ENCODE assay signal across 16 cellular contexts in genomic region chr7:6409091-6409490, GRCh38.
"Had no signal": no experiment of that assay in that cellular context is flagged by ENCODE, and none has a peak within 500 bp of the region (broad histone marks: within the 10 kb centered on the region; RNA-seq: fewer than 3 reads in every experiment).

No MANE protein-coding gene starts in this region.

- H3K4me1 Mint-ChIP-seq: neural progenitor cell had no signal

- H3K27ac ChIP-seq: heart right ventricle, neural progenitor cell, VCaP had no signal

- H3K9ac ChIP-seq: neural progenitor cell had no signal

- ATAC-seq: activated CD8-positive, alpha-beta T cell treated with anti-CD3 and anti-CD28 coated beads, Interleukin-2, amount 10 ng/mL, durations not matched to agents 7 days and 5 days; effector memory CD8-positive, alpha-beta T cell; gastrocnemius medialis had no signal

- H3K36me3 ChIP-seq: neural progenitor cell had no signal

- H3K27ac Mint-ChIP-seq: activated CD8-positive, alpha-beta T cell treated with anti-CD3 and anti-CD28 coated beads, Interleukin-2, amount 10 ng/mL, durations not matched to agents 7 days and 5 days; neural progenitor cell had no signal

- H3K9me3 Mint-ChIP-seq: effector memory CD8-positive, alpha-beta T cell; neural progenitor cell had no signal

- H3K4me3 Mint-ChIP-seq: activated CD8-positive, alpha-beta T cell treated with anti-CD3 and anti-CD28 coated beads, Interleukin-2, amount 10 ng/mL, durations not matched to agents 7 days and 5 days; effector memory CD8-positive, alpha-beta T cell; neural progenitor cell had no signal

- H3K27me3 ChIP-seq: gastrocnemius medialis, heart right ventricle, neural progenitor cell had no signal

- H2AFZ ChIP-seq: neural progenitor cell had no signal

- H3K4me3 ChIP-seq: gastrocnemius medialis, heart right ventricle, lung, neural progenitor cell had no signal

- DNase-seq: activated CD4-positive, alpha-beta T cell treated with anti-CD3 and anti-CD28 coated beads for 48 hours; activated CD8-positive, alpha-beta memory T cell treated with anti-CD3 and anti-CD28 coated beads, Interleukin-2, amount 50 U/mL, for 4 hours; activated CD8-positive, alpha-beta T cell treated with anti-CD3 and anti-CD28 coated beads, Interleukin-2, amount 10 ng/mL, durations not matched to agents 7 days and 5 days; activated naive CD4-positive, alpha-beta T cell; anterior cingulate cortex; cerebellar nuclear complex; effector memory CD8-positive, alpha-beta T cell; gastrocnemius medialis; heart right ventricle; left cardiac atrium; midbrain; stimulated activated CD4-positive, alpha-beta T cell treated with anti-CD3 and anti-CD28 coated beads, Interleukin-1b, Interleukin-23, amount 100 ng/mL, for 48 hours; T-helper 1 cell had no signal

- H3K4me2 ChIP-seq: neural progenitor cell had no signal

- H3K4me1 ChIP-seq: heart right ventricle, neural progenitor cell had no signal

- H3K27me3 Mint-ChIP-seq: effector memory CD8-positive, alpha-beta T cell had no signal

- H3K9me3 ChIP-seq: gastrocnemius medialis, heart right ventricle had no signal
